8 cellular contexts compared by ENCODE assay signal in genomic region chr5:142699105-142699720, GRCh38. TPM values are rescaled to one million over a fixed set of nuclear protein-coding genes. Genes with fewer than 3 reads are reported as not detected.
DNase-seq lines count a peak whose midpoint lies in the region; ATAC-seq, FAIRE-seq and TF ChIP-seq lines count a peak whose summit lies in the region.

No MANE protein-coding gene starts in this region.

- no peak overlapping the region for H3K27ac Mint-ChIP-seq in activated CD8-positive, alpha-beta T cell treated with anti-CD3 and anti-CD28 coated beads, Interleukin-2, amount 10 ng/mL, durations not matched to agents 7 days and 5 days

- peaks cover 0 to 4% of the 10 kb centered on the region in 2 experiments; a peak in 3 of 4 replicates for H3K79me2 ChIP-seq in H1 (ENCODE audit: control insufficient read depth in 1 of 2, insufficient read depth in 2 of 2, low read length in 2 of 2)

- TF ChIP-seq RAD21 in A549 (conservative IDR thresholded peaks at IDR 0.05 in 1 of 2, IDR thresholded peaks at IDR 0.05 in 1 of 2) = peak; percentile 99 to 100
- TF ChIP-seq RAD21 in H1 (IDR thresholded peaks at IDR 0.05 in 1 of 2, conservative IDR thresholded peaks at IDR 0.05 in 1 of 2; ENCODE audit: low read depth in 2 of 2, low read length in 2 of 2) = peak; percentile 100

- H3K9me3 ChIP-seq in A549 = no peaks in the 10 kb centered on the region
- H3K9me3 ChIP-seq in H1 (ENCODE audit: insufficient read depth in 2 of 2, low read depth in 1 of 2, low read length in 1 of 2) = no peaks in the 10 kb centered on the region

- no peak overlapping the region for H3K14ac ChIP-seq in H1 (ENCODE audit: insufficient read length)

- ATAC-seq in A549 (peak; percentile 96 to 98), GM18858 (IDR thresholded peaks at IDR 0.05; ENCODE audit: unreplicated experiment) (peak; percentile 71), HG03571 (IDR thresholded peaks at IDR 0.05; ENCODE audit: unreplicated experiment) (peak; percentile 57)
- ATAC-seq in activated CD8-positive, alpha-beta T cell treated with anti-CD3 and anti-CD28 coated beads, Interleukin-2, amount 10 ng/mL, durations not matched to agents 7 days and 5 days = peak; percentile 88

- no peaks in the 10 kb centered on the region for H3K9me3 Mint-ChIP-seq in activated CD8-positive, alpha-beta T cell treated with anti-CD3 and anti-CD28 coated beads, Interleukin-2, amount 10 ng/mL, durations not matched to agents 7 days and 5 days (ENCODE audit: insufficient read depth)

- 0% methylated on average over 5 of the region's 5 CpGs for whole genome bisulfite sequencing in A549 (ENCODE audit: missing lambda C conversion rate)
- 13% methylated on average over 5 of the region's 5 CpGs; no CpG with 5 or more reads in 1 of the 2 experiments for WGBS in H1 (ENCODE audit: extremely low coverage in 1 of 2, insufficient coverage in 1 of 2, insufficient read length in 1 of 2, insufficient replicate concordance in 2 of 2, low coverage in 1 of 2, low lambda C conversion rate in 2 of 2, missing lambda C conversion rate in 1 of 2), 2 experiments

- TF ChIP-seq POLR2A in A549 (IDR thresholded peaks at IDR 0.05; ENCODE audit: low read length) (no peak), H1 (IDR thresholded peaks at IDR 0.05; ENCODE audit: control extremely low read depth in 1 of 2, low read depth in 2 of 2, low read length in 2 of 2) (no peak)

- no peak overlapping the region for H2BK5ac ChIP-seq in H1 (ENCODE audit: low read depth, low read length)

- no peak overlapping the region for H3K4me3 Mint-ChIP-seq in activated CD8-positive, alpha-beta T cell treated with anti-CD3 and anti-CD28 coated beads, Interleukin-2, amount 10 ng/mL, durations not matched to agents 7 days and 5 days

- 0 out of 2 replicates have a peak overlapping the region, but pooled peaks have one; percentile 21 for H2BK20ac ChIP-seq in H1 (ENCODE audit: low read length)

- TF ChIP-seq CTCF in A549 (IDR thresholded peaks at IDR 0.05) (peak; percentile 97), H1 (IDR thresholded peaks at IDR 0.05; ENCODE audit: control extremely low read depth in 1 of 3, insufficient read depth in 1 of 3, low read depth in 1 of 3, low read length in 3 of 3) (peak; percentile 83 to 99 (median 97))

- no peak overlapping the region for H4K5ac ChIP-seq in H1 (ENCODE audit: insufficient read length, low read depth, low read length)

- H2BK12ac ChIP-seq in H1 (ENCODE audit: low read depth, low read length) = no peak overlapping the region

- H3K4me3 ChIP-seq in A549 (no peak overlapping the region), H1 (ENCODE audit: extremely low read depth in 1 of 4, insufficient read depth in 2 of 4, low read depth in 3 of 4, low read length in 4 of 4) (no peak overlapping the region)

- no peak overlapping the region; the same call in 1 of the 2 replicates for H2AFZ ChIP-seq in H1 (ENCODE audit: low read length)

- H3K4me1 ChIP-seq in A549 (0 out of 3 replicates have a peak, but pooled peaks cover 4% of the 10 kb centered on the region), H1 (replicated peaks in 1 of 4; ENCODE audit: control insufficient read depth in 3 of 4, insufficient read depth in 4 of 4, low read length in 3 of 4) (peaks cover 3 to 30% (median 14%) of the 10 kb centered on the region in 4 experiments)

- no peak overlapping the region for H2AK5ac ChIP-seq in H1 (ENCODE audit: low read depth, low read length)

- H3K56ac ChIP-seq in H1 (replicated peaks; ENCODE audit: insufficient read length, low read depth, low read length) = no peak overlapping the region

- no peak overlapping the region for H3K23ac ChIP-seq in H1 (ENCODE audit: insufficient read length)

- H3K9ac ChIP-seq in H1 (replicated peaks in 1 of 4; ENCODE audit: extremely low read depth in 1 of 4, low read depth in 3 of 4, low read length in 3 of 4) = no peak overlapping the region

- H4K91ac ChIP-seq in H1 (replicated peaks; ENCODE audit: insufficient read length, low read length) = peak overlapping the region; percentile 12

- no peak for TF ChIP-seq EP300 in A549 (IDR thresholded peaks at IDR 0.05)
- TF ChIP-seq EP300 in H1 (IDR thresholded peaks at IDR 0.05; ENCODE audit: borderline replicate concordance in 1 of 2, low read depth in 2 of 2, low read length in 2 of 2) = no peak

- no peaks in the 10 kb centered on the region for H3K79me1 ChIP-seq in H1 (ENCODE audit: low read depth, low read length)

- peak overlapping the region; percentile 52 for H2BK120ac ChIP-seq in H1 (replicated peaks; ENCODE audit: low read depth, low read length)

- DNase-seq in A549 (ENCODE audit: low read depth in 1 of 2, low spot score in 1 of 2) (peak; percentile 76 to 78), NOMO-1 (lab: John Stamatoyannopoulos, UW; ENCODE audit: unreplicated experiment in 2 of 2) (peak; percentile 80 to 86), H1 (ENCODE audit: low read depth in 1 of 2, low spot score in 2 of 2) (peak; percentile 74 to 96), mesenteric fat pad (ENCODE audit: low spot score) (peak; percentile 93)
- DNase-seq in activated CD8-positive, alpha-beta T cell treated with anti-CD3 and anti-CD28 coated beads, Interleukin-2, amount 10 ng/mL, durations not matched to agents 7 days and 5 days = peak; percentile 84
- DNase-seq in stimulated activated CD8-positive, alpha-beta memory T cell treated with anti-CD3 and anti-CD28 coated beads, Interleukin-15, amount 100 ng/mL, for 4 hours (ENCODE audit: low read depth in 2 of 2) = peak; percentile 17 to 43

- H4K8ac ChIP-seq in H1 (ENCODE audit: extremely low read depth, insufficient read depth, low read length) = no peak overlapping the region

- peaks cover 3% of the 10 kb centered on the region; the same call in 1 of the 2 replicates for H3K23me2 ChIP-seq in H1 (ENCODE audit: low read depth, low read length)

- H2BK15ac ChIP-seq in H1 (ENCODE audit: low read length) = no peak overlapping the region

- POLR2A ChIA-PET in A549 (lab: Yijun Ruan, JAX) = interaction anchor here (1.4 kb wide), 1 partner anchor 44 kb away, joined by 7 read pairs; no protein-coding TSS in a partner anchor
- POLR2A ChIA-PET in activated CD8-positive, alpha-beta T cell treated with anti-CD3 and anti-CD28 coated beads, Interleukin-2, amount 10 ng/mL, durations not matched to agents 7 days and 5 days (lab: Charles Lee) = no interaction called here
- POLR2A ChIA-PET in H1 (lab: Charles Lee; ENCODE audit: partially characterized antibody) = interaction anchor here (0.6 to 1.6 kb wide), 7 partner anchors 9 to 48 kb away, joined by 3 to 5 read pairs (median 3); no protein-coding TSS in a partner anchor

- H4K20me1 ChIP-seq in H1 (replicated peaks in 1 of 2; ENCODE audit: control insufficient read depth in 1 of 2, insufficient read depth in 2 of 2, low read length in 2 of 2) = no peaks in the 10 kb centered on the region

- no peaks in the 10 kb centered on the region for H3K27me3 ChIP-seq in H1 (replicated peaks in 1 of 4; ENCODE audit: control insufficient read depth in 3 of 4, extremely low read depth in 1 of 4, insufficient read depth in 3 of 4, low read length in 3 of 4)

- no peak overlapping the region for H3K4ac ChIP-seq in H1 (replicated peaks; ENCODE audit: insufficient read length, low read depth, low read length)

- CTCF ChIA-PET in A549 (lab: Yijun Ruan, JAX) = interaction anchor here (0.6 to 19.8 kb wide), 55 partner anchors 8 to 1063 kb away, joined by 3 to 583 read pairs (median 5); partner anchors contain the start of genes FGF1, HDAC3, RELL2 and SPRY4
- CTCF ChIA-PET in activated CD8-positive, alpha-beta T cell treated with anti-CD3 and anti-CD28 coated beads, Interleukin-2, amount 10 ng/mL, durations not matched to agents 7 days and 5 days (lab: Charles Lee) = interaction anchor here (0.5 to 5.7 kb wide), 30 partner anchors 10 to 998 kb away, joined by 3 to 86 read pairs (median 4); partner anchors contain the start of genes FGF1 and RNF14
- CTCF ChIA-PET in H1 (lab: Charles Lee; ENCODE audit: partially characterized antibody) = interaction anchor here (0.6 to 29.7 kb wide), 47 partner anchors 8 to 707 kb away, joined by 3 to 605 read pairs (median 4); partner anchors contain the start of gene FGF1

- H3K36me3 ChIP-seq in H1 (ENCODE audit: control insufficient read depth in 2 of 4, insufficient read depth in 4 of 4, low read length in 3 of 4) = no peaks in the 10 kb centered on the region

- H3K27ac ChIP-seq in A549 = no peak overlapping the region
- H3K27ac ChIP-seq in H1 (ENCODE audit: low read depth, low read length) = no peak overlapping the region

- H3K4me2 ChIP-seq in A549 (no peak overlapping the region), H1 (ENCODE audit: insufficient read depth in 1 of 2, low read depth in 2 of 2, low read length in 2 of 2) (no peak overlapping the region)

- no peaks in the 10 kb centered on the region for H3K36me3 Mint-ChIP-seq in activated CD8-positive, alpha-beta T cell treated with anti-CD3 and anti-CD28 coated beads, Interleukin-2, amount 10 ng/mL, durations not matched to agents 7 days and 5 days (ENCODE audit: low read depth)

- H3K18ac ChIP-seq in H1 (ENCODE audit: extremely low read depth, low read length) = 0 out of 2 replicates have a peak overlapping the region, but pooled peaks have one; percentile 41

- H3K4me1 Mint-ChIP-seq in activated CD8-positive, alpha-beta T cell treated with anti-CD3 and anti-CD28 coated beads, Interleukin-2, amount 10 ng/mL, durations not matched to agents 7 days and 5 days (ENCODE audit: low read depth) = no peaks in the 10 kb centered on the region

- H3K27me3 Mint-ChIP-seq in activated CD8-positive, alpha-beta T cell treated with anti-CD3 and anti-CD28 coated beads, Interleukin-2, amount 10 ng/mL, durations not matched to agents 7 days and 5 days (ENCODE audit: low read depth) = peaks cover 21% of the 10 kb centered on the region

- FAIRE-seq in A549 (lab: Jason Lieb, UNC) = peak; percentile 39
- FAIRE-seq in H1 (lab: Jason Lieb, UNC) = peak; percentile 86

RNA-seq across cellular contexts. Expression of gene FGF1, which starts 13.3 kb away (rescaled TPM):
- polyA plus RNA-seq in A549 (2011; rRNA removed) (0.05 and 0.15 TPM in 2 replicates), A549 (2017; fragmentation: RNase III; extraction: RNeasy Plus Mini Kit Qiagen cat#74134 plus additional on column Dnase treatment) (0.31 to 0.40 TPM (median 0.38 TPM) in 3 replicates), H1 (2011; rRNA removed) (0.17 and 0.30 TPM in 2 replicates)
- 0.11 and 0.13 TPM in 2 replicates for polyA plus RNA-seq in A549 (2012; cell fraction: cytosol; rRNA removed)
- polyA plus RNA-seq in A549 (2012; cell fraction: nucleus; rRNA removed) = 0.06 and 0.10 TPM in 2 replicates
- polyA minus RNA-seq in A549 (2011; rRNA and poly(A)+ RNA removed) = 0.12 TPM in 1 of 2 replicates, not detected in the other
- not detected for total RNA-seq in activated CD8-positive, alpha-beta T cell treated with anti-CD3 and anti-CD28 coated beads, Interleukin-2, amount 10 ng/mL, durations not matched to agents 7 days and 5 days
- 0.11 and 0.50 TPM in 2 replicates for total RNA-seq in H1 (2021; fragmentation: NEBNext Ultra II Directional; extraction: Animal tissue kit (Norgen Biotek cat#: 25700))
- 0.34 TPM for polyA plus RNA-seq in H1 (2011; cell fraction: cytosol; rRNA removed)
- 0.30 TPM for polyA plus RNA-seq in H1 (2011; cell fraction: nucleus; rRNA removed)
- polyA plus RNA-seq in H1 (2012, experiment 1 of 2) = 0.15 to 0.66 TPM (median 0.47 TPM) in 4 replicates
- polyA plus RNA-seq in H1 (2012, experiment 2 of 2) = not detected
- polyA plus RNA-seq in H1 (2013, experiment 1 of 2) = 0.26 TPM
- polyA plus RNA-seq in H1 (2013, experiment 2 of 2) = 0.61 TPM
- 0.16 and 0.78 TPM in 2 replicates for polyA minus RNA-seq in H1 (2011; rRNA and poly(A)+ RNA removed)
- polyA minus RNA-seq in H1 (2011; cell fraction: cytosol; rRNA and poly(A)+ RNA removed) = 0.29 TPM
- polyA minus RNA-seq in H1 (2011; cell fraction: nucleus; rRNA and poly(A)+ RNA removed) = 1.7 TPM
- total RNA-seq in mesenteric fat pad = 9.9 TPM

Comparison
In these comparisons a context has a peak if more than half of its experiments do, and no peak if none do; other contexts are left out.
1. DNase-seq: peak in every context shown above with its lines; median percentile 93 in mesenteric fat pad; 85 in H1; 84 in activated CD8-positive, alpha-beta T cell treated with anti-CD3 and anti-CD28 coated beads, Interleukin-2, amount 10 ng/mL, durations not matched to agents 7 days and 5 days; 83 in NOMO-1; 77 in A549; 30 in stimulated activated CD8-positive, alpha-beta memory T cell treated with anti-CD3 and anti-CD28 coated beads, Interleukin-15, amount 100 ng/mL, for 4 hours.
2. Of the 18 proteins assayed by ChIP-seq in both H1 and A549: peak only in H1: CEBPB; only in A549: none; in both: CTCF and RAD21; in neither: 14; mixed calls (peak in some experiments, not most) for 1.